Comparison of ENCODE assay signal across 8 cellular contexts in the genomic region with DNA sequence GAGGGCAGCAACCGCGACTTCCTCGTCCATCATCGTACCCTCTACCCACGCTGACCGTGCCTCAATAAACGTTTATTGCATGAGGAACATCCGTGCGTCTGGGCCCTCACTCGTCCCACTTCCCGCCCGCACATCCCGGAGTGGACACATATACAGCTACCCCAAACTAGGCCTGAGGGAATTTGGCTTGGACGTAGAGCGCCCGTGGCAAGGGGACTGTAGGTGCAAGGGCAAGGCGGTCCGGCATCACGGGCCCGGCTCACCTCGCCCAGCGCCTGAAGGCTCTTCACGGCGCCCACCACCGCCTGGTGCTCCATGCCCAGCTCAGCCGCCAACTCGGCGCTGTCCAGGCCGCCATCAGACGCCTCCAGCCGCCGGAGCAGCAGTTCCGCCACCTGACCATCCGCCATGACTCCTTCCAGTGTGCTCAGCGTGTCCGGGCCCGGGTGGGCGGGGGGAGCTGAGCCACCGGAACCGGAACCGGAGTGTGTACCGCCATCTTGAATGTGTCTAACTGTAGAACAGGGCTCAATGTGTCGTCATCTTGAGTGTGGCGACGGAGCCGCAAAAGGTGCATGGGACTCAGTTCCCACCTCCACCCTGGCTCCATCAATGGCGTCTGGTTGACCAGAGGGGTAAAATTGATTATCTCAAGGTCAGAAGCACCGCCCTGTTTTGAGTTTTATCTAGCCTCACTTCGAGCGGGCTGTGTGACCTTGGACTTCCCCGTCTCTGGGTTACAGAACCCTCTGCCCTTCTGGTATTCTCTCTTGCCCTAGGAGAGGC. TPM values are rescaled to one million over a fixed set of nuclear protein-coding genes. Genes with fewer than 3 reads are reported as not detected.
DNase-seq lines count a peak whose midpoint lies in the region; ATAC-seq and TF ChIP-seq lines count a peak whose summit lies in the region.

A gene (minus strand): TSS at position 425 of the 786 bp plus-strand sequence. CDS start 15 bp downstream, at position 410.

- no TSS peak for BruUV-seq in IMR-90 (replicated peaks; lab: Mats Ljungman, UMichigan)
- TSS peak; percentile 67 for BruUV-seq in PC-3 (replicated peaks; lab: Mats Ljungman, UMichigan)

- peak within 1 kb of the TSS; percentile 73; the same call in 1 of the 2 replicates for H2BK120ac ChIP-seq in IMR-90 (ENCODE audit: low read depth, low read length)

- intact Hi-C loops in IMR-90 (cut with micrococcal nuclease) = no loop called here
- intact Hi-C loops in PC-3 (cut with micrococcal nuclease) = no loop called here

- peaks cover 10% of the 10 kb centered on the region for H3K4me1 ChIP-seq in IMR-90 (ENCODE audit: control insufficient read depth, insufficient read depth, low read length)
- H3K4me1 ChIP-seq in PC-3 (ENCODE audit: insufficient read depth, low read length) = peaks cover 23% of the 10 kb centered on the region

- H3K14ac ChIP-seq in IMR-90 (replicated peaks; ENCODE audit: low read depth, low read length) = peak within 1 kb of the TSS; percentile 98

- H3K36me3 ChIP-seq in IMR-90 (ENCODE audit: control insufficient read depth, insufficient read depth, low read length) (peaks cover 19% of the 10 kb centered on the region), PC-3 (ENCODE audit: low read depth, low read length) (peaks cover 28% of the 10 kb centered on the region)

- TF ChIP-seq RAD21 in IMR-90 (IDR thresholded peaks at IDR 0.05; ENCODE audit: low read length) = no peak

- POLR2A ChIA-PET in IMR-90 (lab: Charles Lee; ENCODE audit: unreplicated experiment) = interaction anchor here (0.6 to 1.0 kb wide), 2 partner anchors 12 to 13 kb away, joined by 4 to 6 read pairs; no protein-coding TSS in a partner anchor
- POLR2A ChIA-PET in PC-3 (lab: Charles Lee; ENCODE audit: unreplicated experiment) = interaction anchor here (0.5 to 0.6 kb wide), 2 partner anchors 143 to 216 kb away, joined by 3 to 13 read pairs; no protein-coding TSS in a partner anchor

- peak within 1 kb of the TSS; percentile 93 for H3K4ac ChIP-seq in IMR-90 (ENCODE audit: low read depth, low read length)

- H2BK20ac ChIP-seq in IMR-90 (ENCODE audit: low read depth, low read length) = peak within 1 kb of the TSS; percentile 66; the same call in 1 of the 2 replicates

- H3K4me3 ChIP-seq in IMR-90 (ENCODE audit: insufficient read depth, low read depth, low read length) = peak within 1 kb of the TSS; percentile 91
- H3K4me3 ChIP-seq in PC-3 (ENCODE audit: low read length) = peak within 1 kb of the TSS; percentile 96

- H3K79me1 ChIP-seq in IMR-90 (ENCODE audit: low read depth in 1 of 2, low read length in 2 of 2) = peaks cover 8 to 51% of the 10 kb centered on the region in 2 experiments; a peak in 3 of 4 replicates

- ATAC-seq in IMR-90 (ENCODE audit: low read depth) (peak; percentile 76), PC-3 (peak; percentile 66)

- peak within 1 kb of the TSS; percentile 95 for H4K5ac ChIP-seq in IMR-90 (ENCODE audit: low read depth, low read length)

- peak within 1 kb of the TSS; percentile 100 for H2AK9ac ChIP-seq in IMR-90 (replicated peaks; ENCODE audit: low read depth, low read length, poor library complexity)

- TF ChIP-seq CTCF in IMR-90 (conservative IDR thresholded peaks at IDR 0.05; ENCODE audit: low read depth, low read length) (no peak), PC-3 (conservative IDR thresholded peaks at IDR 0.05; ENCODE audit: low read depth, low read length) (no peak)

- no peaks in the 10 kb centered on the region for H3K27me3 ChIP-seq in IMR-90 (ENCODE audit: control insufficient read depth, insufficient read depth, low read length)
- H3K27me3 ChIP-seq in PC-3 (ENCODE audit: low read length) = no peaks in the 10 kb centered on the region

- H3K9ac ChIP-seq in IMR-90 (ENCODE audit: low read depth, low read length) = peak within 1 kb of the TSS; percentile 92
- H3K9ac ChIP-seq in PC-3 (ENCODE audit: low read length) = peak within 1 kb of the TSS; percentile 96

- H3K18ac ChIP-seq in IMR-90 (ENCODE audit: low read depth, low read length) = peak within 1 kb of the TSS; percentile 71

- H2BK15ac ChIP-seq in IMR-90 (ENCODE audit: low read depth, low read length) = peak within 1 kb of the TSS; percentile 84; the same call in 1 of the 3 replicates

- DNase-seq in AML-193 (lab: John Stamatoyannopoulos, UW) (peak; percentile 76 to 79), GM19238 (ENCODE audit: insufficient read length, low spot score) (peak; percentile 87), IMR-90 (peak; percentile 87), PC-3 (peak; percentile 95), erythroblast (lab: John Stamatoyannopoulos, UW) (peak; percentile 93 to 95), mucosa of gallbladder (ENCODE audit: low spot score) (peak; percentile 94)
- peak; percentile 82 for DNase-seq in activated T-cell treated with anti-CD3 and anti-CD28 coated beads, Interleukin-2, amount 50 U/mL, for 1 hour
- peak; percentile 86 for DNase-seq in stimulated activated CD8-positive, alpha-beta memory T cell treated with anti-CD3 and anti-CD28 coated beads, Interleukin-4, amount 100 ng/mL, for 24 hours (ENCODE audit: low read depth)

- H4K8ac ChIP-seq in IMR-90 (ENCODE audit: low read depth in 2 of 2, low read length in 2 of 2) = peak within 1 kb of the TSS; percentile 44 to 100

- peaks cover 11% of the 10 kb centered on the region for H3K9me1 ChIP-seq in IMR-90 (ENCODE audit: insufficient read depth, low read length)

- H2AK5ac ChIP-seq in IMR-90 (ENCODE audit: low read depth, low read length) = peak within 1 kb of the TSS; percentile 93

- in situ Hi-C loops in IMR-90 (cut with MboI; ENCODE audit: low sequenced_read_pairs) = no loop called here

- H3K56ac ChIP-seq in IMR-90 (ENCODE audit: extremely low read depth, insufficient read depth, low read length) = peak within 1 kb of the TSS; percentile 73

- H3K9me3 ChIP-seq in IMR-90 (ENCODE audit: control insufficient read depth, insufficient read depth, low read length) (no peaks in the 10 kb centered on the region), PC-3 (ENCODE audit: low read length) (no peaks in the 10 kb centered on the region)

- H3F3A ChIP-seq in PC-3 (ENCODE audit: low read length, unreplicated experiment) = no peaks in the 10 kb centered on the region

- peaks cover 47% of the 10 kb centered on the region for H3K79me2 ChIP-seq in PC-3 (ENCODE audit: low read length)

- H4K20me1 ChIP-seq in IMR-90 (ENCODE audit: insufficient read depth, low read length) = peaks cover 18% of the 10 kb centered on the region
- H4K20me1 ChIP-seq in PC-3 (ENCODE audit: low read length) = 0 out of 2 replicates have a peak, but pooled peaks cover 4% of the 10 kb centered on the region

- 0% methylated on average over 18 of the region's 51 CpGs; no CpG with 5 or more reads in 1 of the 2 experiments for WGBS in IMR-90 (ENCODE audit: extremely low coverage in 2 of 2, insufficient read length in 1 of 2), 2 experiments

- dilution Hi-C loops in IMR-90 (cut with HindIII; ENCODE audit: low sequenced_read_pairs, unreplicated experiment) = no loop called here

- H2BK5ac ChIP-seq in IMR-90 (ENCODE audit: low read depth, low read length, poor library complexity, severe bottlenecking) = peak within 1 kb of the TSS; percentile 82

- peak within 1 kb of the TSS; percentile 94 for H4K91ac ChIP-seq in IMR-90 (ENCODE audit: insufficient read depth, low read depth, low read length)

- peak within 1 kb of the TSS; percentile 80 for H3K27ac ChIP-seq in IMR-90 (ENCODE audit: insufficient read depth, low read length)
- H3K27ac ChIP-seq in PC-3 (ENCODE audit: low read length) = peak within 1 kb of the TSS; percentile 58

- H3K9me2 ChIP-seq in PC-3 (replicated peaks; ENCODE audit: low read length) = no peaks in the 10 kb centered on the region

- CTCF ChIA-PET in IMR-90 (lab: Yijun Ruan, JAX) (no interaction called here), PC-3 (lab: Charles Lee) (no interaction called here)

- TF ChIP-seq POLR2A in IMR-90 (IDR thresholded peaks at IDR 0.05; ENCODE audit: low read depth, low read length) (peak; percentile 84), erythroblast (IDR thresholded peaks at IDR 0.05; ENCODE audit: low read length) (peak; percentile 85)

- H3K4me2 ChIP-seq in IMR-90 (ENCODE audit: low read depth, low read length) (peak within 1 kb of the TSS; percentile 97), PC-3 (ENCODE audit: low read length) (peak within 1 kb of the TSS; percentile 84)

- H3K23ac ChIP-seq in IMR-90 (ENCODE audit: low read depth, low read length) = peak within 1 kb of the TSS; percentile 94

- H2AFZ ChIP-seq in IMR-90 (replicated peaks; ENCODE audit: low read length, poor library complexity) (peak within 1 kb of the TSS; percentile 97), PC-3 (ENCODE audit: low read length) (peak within 1 kb of the TSS; percentile 98)

TF ChIP-seq in IMR-90, 13 proteins besides CTCF, POLR2A, EP300 and RAD21 (continues in another document):
- TF ChIP-seq BHLHE40 (IDR thresholded peaks at IDR 0.05; ENCODE audit: low read depth, low read length) = no peak
- TF ChIP-seq MXI1 (IDR thresholded peaks at IDR 0.05; ENCODE audit: borderline replicate concordance, low read depth, low read length) = peak; percentile 94
- no peak for TF ChIP-seq FOS (IDR thresholded peaks at IDR 0.05; ENCODE audit: low read depth, low read length)
- no peak for TF ChIP-seq MAFK (IDR thresholded peaks at IDR 0.05; ENCODE audit: low read depth, low read length)
- TF ChIP-seq RFX5 (IDR thresholded peaks at IDR 0.05; ENCODE audit: low read depth, low read length) = no peak
- peak; percentile 89 for TF ChIP-seq MAZ (IDR thresholded peaks at IDR 0.05; ENCODE audit: borderline replicate concordance, low read depth, low read length)
- TF ChIP-seq, protein P1, sequence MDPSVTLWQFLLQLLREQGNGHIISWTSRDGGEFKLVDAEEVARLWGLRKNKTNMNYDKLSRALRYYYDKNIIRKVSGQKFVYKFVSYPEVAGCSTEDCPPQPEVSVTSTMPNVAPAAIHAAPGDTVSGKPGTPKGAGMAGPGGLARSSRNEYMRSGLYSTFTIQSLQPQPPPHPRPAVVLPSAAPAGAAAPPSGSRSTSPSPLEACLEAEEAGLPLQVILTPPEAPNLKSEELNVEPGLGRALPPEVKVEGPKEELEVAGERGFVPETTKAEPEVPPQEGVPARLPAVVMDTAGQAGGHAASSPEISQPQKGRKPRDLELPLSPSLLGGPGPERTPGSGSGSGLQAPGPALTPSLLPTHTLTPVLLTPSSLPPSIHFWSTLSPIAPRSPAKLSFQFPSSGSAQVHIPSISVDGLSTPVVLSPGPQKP (IDR thresholded peaks at IDR 0.05; ENCODE audit: borderline replicate concordance, low read depth, low read length) = 0 out of 2 replicates have a peak, but pooled peaks have one; percentile 78

RNA-seq across cellular contexts. Expression of the gene that starts here (rescaled TPM):
- total RNA-seq in IMR-90 (2012; rRNA removed) (49.3 and 53.0 TPM in 2 replicates), PC-3 (2014; rRNA removed) (194 and 339 TPM in 2 replicates), mucosa of gallbladder (54.0 TPM)
- 75.9 and 80.9 TPM in 2 replicates for polyA plus RNA-seq in IMR-90 (2012; rRNA removed)
- polyA plus RNA-seq in IMR-90 (2012; cell fraction: cytosol; rRNA removed) = 103 and 124 TPM in 2 replicates
- polyA plus RNA-seq in IMR-90 (2012; cell fraction: nucleus; rRNA removed; ENCODE audit: low replicate concordance) = 44.6 and 103 TPM in 2 replicates

Comparison
In these comparisons a context has a peak if more than half of its experiments do, and no peak if none do; other contexts are left out.
1. Peak in every context shown above with its lines: DNase-seq, ATAC-seq, H3K4me3 ChIP-seq and H3K27ac ChIP-seq.